Comparison of ENCODE assay signal across 8 cellular contexts in genomic region chr4:180059216-180059881, GRCh38.
DNase-seq lines count a peak whose midpoint lies in the region; ATAC-seq lines count a peak whose summit lies in the region.

No MANE protein-coding gene starts in this region.

- H3K36me3 Mint-ChIP-seq in activated CD4-positive, alpha-beta T cell treated with anti-CD3 and anti-CD28 coated beads, Interleukin-2, amount 10 ng/mL, durations not matched to agents 24 days and 14 days (ENCODE audit: low read depth), result no peaks in the 10 kb centered on the region
- no peaks in the 10 kb centered on the region for H3K36me3 Mint-ChIP-seq in activated naive CD8-positive, alpha-beta T cell treated with anti-CD3 and anti-CD28 coated beads for 36 hours
- H3K36me3 Mint-ChIP-seq in immature natural killer cell, result no peaks in the 10 kb centered on the region
- H3K36me3 Mint-ChIP-seq in stimulated activated memory B cell treated with anti-CD40 and anti-IgM and Interleukin-4, amounts not matched to agents 10 μg/mL and 1 μg/mL and 100 μg/mL, for 72 hours, result no peaks in the 10 kb centered on the region

- peak; percentile 13 for ATAC-seq in HG03442 (IDR thresholded peaks at IDR 0.05; ENCODE audit: unreplicated experiment)
- ATAC-seq in stimulated activated memory B cell treated with anti-CD40 and anti-IgM and Interleukin-4, amounts not matched to agents 10 μg/mL and 1 μg/mL and 100 μg/mL, for 72 hours, result no peak
- ATAC-seq in GM21529 (IDR thresholded peaks at IDR 0.05; ENCODE audit: unreplicated experiment), result no peak

- H3K4me1 Mint-ChIP-seq in activated CD4-positive, alpha-beta T cell treated with anti-CD3 and anti-CD28 coated beads, Interleukin-2, amount 10 ng/mL, durations not matched to agents 24 days and 14 days, result peaks cover 9% of the 10 kb centered on the region
- H3K4me1 Mint-ChIP-seq in activated naive CD8-positive, alpha-beta T cell treated with anti-CD3 and anti-CD28 coated beads for 36 hours, result peaks cover 13% of the 10 kb centered on the region
- peaks cover 0 to 2% of the 10 kb centered on the region in 2 donors for H3K4me1 Mint-ChIP-seq in immature natural killer cell
- no peaks in the 10 kb centered on the region for H3K4me1 Mint-ChIP-seq in stimulated activated memory B cell treated with anti-CD40 and anti-IgM and Interleukin-4, amounts not matched to agents 10 μg/mL and 1 μg/mL and 100 μg/mL, for 72 hours

- no peak overlapping the region for H3K27ac Mint-ChIP-seq in activated CD4-positive, alpha-beta T cell treated with anti-CD3 and anti-CD28 coated beads, Interleukin-2, amount 10 ng/mL, durations not matched to agents 24 days and 14 days
- no peak overlapping the region for H3K27ac Mint-ChIP-seq in activated naive CD8-positive, alpha-beta T cell treated with anti-CD3 and anti-CD28 coated beads for 36 hours
- peak overlapping the region in 1 of 6 donors; percentile 22 for H3K27ac Mint-ChIP-seq in immature natural killer cell
- no peak overlapping the region for H3K27ac Mint-ChIP-seq in stimulated activated memory B cell treated with anti-CD40 and anti-IgM and Interleukin-4, amounts not matched to agents 10 μg/mL and 1 μg/mL and 100 μg/mL, for 72 hours

- peak; percentile 56 for DNase-seq in activated CD4-positive, alpha-beta T cell treated with anti-CD3 and anti-CD28 coated beads, Interleukin-2, amount 10 ng/mL, durations not matched to agents 24 days and 14 days
- no peak for DNase-seq in activated CD4-positive, alpha-beta T cell treated with anti-CD3 and anti-CD28 coated beads for 1 hour
- DNase-seq in activated naive CD8-positive, alpha-beta T cell treated with anti-CD3 and anti-CD28 coated beads for 36 hours, result peak; percentile 19
- DNase-seq in immature natural killer cell, result no peak
- DNase-seq in NCI-H2196 treated with DMSO at 0.1 percent for 48 hours (lab: John Stamatoyannopoulos, UW; ENCODE audit: unreplicated experiment), result no peak

- peaks cover 4% of the 10 kb centered on the region for H3K9me3 Mint-ChIP-seq in activated CD4-positive, alpha-beta T cell treated with anti-CD3 and anti-CD28 coated beads, Interleukin-2, amount 10 ng/mL, durations not matched to agents 24 days and 14 days
- no peaks in the 10 kb centered on the region for H3K9me3 Mint-ChIP-seq in activated naive CD8-positive, alpha-beta T cell treated with anti-CD3 and anti-CD28 coated beads for 36 hours
- peaks cover 4 to 46% (median 14%) of the 10 kb centered on the region in 6 donors for H3K9me3 Mint-ChIP-seq in immature natural killer cell
- H3K9me3 Mint-ChIP-seq in stimulated activated memory B cell treated with anti-CD40 and anti-IgM and Interleukin-4, amounts not matched to agents 10 μg/mL and 1 μg/mL and 100 μg/mL, for 72 hours, result peaks cover 2% of the 10 kb centered on the region

- intact Hi-C loops in activated CD4-positive, alpha-beta T cell treated with anti-CD3 and anti-CD28 coated beads, Interleukin-2, amount 10 ng/mL, durations not matched to agents 24 days and 14 days (cut with micrococcal nuclease), result no loop called here

- H3K27me3 Mint-ChIP-seq in activated CD4-positive, alpha-beta T cell treated with anti-CD3 and anti-CD28 coated beads, Interleukin-2, amount 10 ng/mL, durations not matched to agents 24 days and 14 days, result peaks cover 43% of the 10 kb centered on the region
- peaks cover 73% of the 10 kb centered on the region for H3K27me3 Mint-ChIP-seq in activated naive CD8-positive, alpha-beta T cell treated with anti-CD3 and anti-CD28 coated beads for 36 hours
- peaks cover 6 to 11% (median 7%) of the 10 kb centered on the region in 3 donors for H3K27me3 Mint-ChIP-seq in immature natural killer cell (ENCODE audit: low read depth in 3 of 3)
- peaks cover 21% of the 10 kb centered on the region for H3K27me3 Mint-ChIP-seq in stimulated activated memory B cell treated with anti-CD40 and anti-IgM and Interleukin-4, amounts not matched to agents 10 μg/mL and 1 μg/mL and 100 μg/mL, for 72 hours

- peak overlapping the region; percentile 63 for H3K4me3 Mint-ChIP-seq in activated CD4-positive, alpha-beta T cell treated with anti-CD3 and anti-CD28 coated beads, Interleukin-2, amount 10 ng/mL, durations not matched to agents 24 days and 14 days
- peak overlapping the region; percentile 79 for H3K4me3 Mint-ChIP-seq in activated naive CD8-positive, alpha-beta T cell treated with anti-CD3 and anti-CD28 coated beads for 36 hours
- H3K4me3 Mint-ChIP-seq in immature natural killer cell, result peak overlapping the region; percentile 18 to 67 (median 33)
- peak overlapping the region; percentile 45 for H3K4me3 Mint-ChIP-seq in stimulated activated memory B cell treated with anti-CD40 and anti-IgM and Interleukin-4, amounts not matched to agents 10 μg/mL and 1 μg/mL and 100 μg/mL, for 72 hours

Comparison
In these comparisons a context has a peak if more than half of its experiments do, and no peak if none do; other contexts are left out.
1. DNase-seq: peak in activated CD4-positive, alpha-beta T cell treated with anti-CD3 and anti-CD28 coated beads, Interleukin-2, amount 10 ng/mL, durations not matched to agents 24 days and 14 days (single experiment) and activated naive CD8-positive, alpha-beta T cell treated with anti-CD3 and anti-CD28 coated beads for 36 hours (single experiment); none in activated CD4-positive, alpha-beta T cell treated with anti-CD3 and anti-CD28 coated beads for 1 hour (single experiment), immature natural killer cell (0 of 3) and NCI-H2196 treated with DMSO at 0.1 percent for 48 hours (single experiment).
2. Peak in every context shown above with its lines, with median percentiles within 50 percentile points of each other: H3K4me3 Mint-ChIP-seq.